8 cellular contexts compared by ENCODE assay signal in the genomic region with DNA sequence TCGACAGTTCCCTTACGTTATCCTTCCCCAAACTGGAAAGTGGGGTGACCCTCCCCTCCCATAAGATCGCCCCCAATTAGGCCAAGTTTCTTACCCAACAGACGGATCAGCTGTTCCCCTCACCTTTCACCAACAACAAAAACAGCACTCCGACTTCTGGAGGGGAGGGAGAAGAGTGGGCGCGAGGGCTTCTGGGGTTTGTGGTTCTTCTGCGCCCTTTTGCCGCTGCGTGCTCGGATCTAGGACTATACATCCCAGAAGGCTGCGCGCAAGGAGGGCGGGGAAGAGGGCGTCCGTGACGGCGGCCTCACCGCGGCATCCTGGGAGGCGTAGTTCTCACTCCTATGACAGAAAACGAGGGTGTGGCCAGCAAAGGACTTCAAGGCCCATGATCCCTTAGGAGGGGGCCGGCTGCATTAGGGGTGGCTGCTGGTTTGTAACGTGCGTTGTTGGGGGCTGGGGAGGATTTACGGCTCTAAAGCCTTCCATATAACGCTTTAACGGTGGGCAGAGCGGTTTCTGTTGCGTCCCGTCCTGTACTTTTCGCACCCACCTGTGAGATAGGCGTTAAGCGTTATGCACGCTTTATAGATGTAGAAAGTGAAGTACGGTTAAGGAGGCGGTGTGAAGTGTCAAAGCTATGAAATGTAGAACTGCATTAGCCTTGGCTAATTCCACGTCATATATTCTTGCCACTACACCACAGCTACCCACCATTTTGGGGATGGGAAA. TPM values are rescaled to one million over a fixed set of nuclear protein-coding genes. Genes with fewer than 3 reads are reported as not detected.
DNase-seq lines count a peak whose midpoint lies in the region; TF ChIP-seq lines count a peak whose summit lies in the region.

CALCOCO1 (minus strand) TSS at position 143 of the 732 bp plus-strand sequence. CDS start 2,210 bp downstream, outside the sequence.

- H3K27me3 Mint-ChIP-seq in activated naive CD4-positive, alpha-beta T cell treated with anti-CD3 and anti-CD28 coated beads for 36 hours (ENCODE audit: low read depth) = no peaks in the 10 kb centered on the region

- H3K9ac ChIP-seq in subcutaneous abdominal adipose tissue (ENCODE audit: low read length in 5 of 5) = peak within 1 kb of the TSS; percentile 95 to 99 (median 97)

- H3K36me3 ChIP-seq in neuron (ENCODE audit: insufficient read depth, low read length) (peaks cover 14% of the 10 kb centered on the region), subcutaneous abdominal adipose tissue (ENCODE audit: control insufficient read depth in 5 of 5, insufficient read depth in 5 of 5, low read length in 5 of 5) (peaks cover 7 to 30% (median 26%) of the 10 kb centered on the region in 5 donors)

- intact Hi-C loops in activated naive CD4-positive, alpha-beta T cell treated with anti-CD3 and anti-CD28 coated beads for 36 hours (cut with micrococcal nuclease) = loop anchor here (1.0 to 5.0 kb wide), 10 partner anchors 16 to 721 kb away; partner anchors contain the start of genes ATF7, ATP5MC2, COPZ1 and EIF4B

- no peak for TF ChIP-seq CTCF in HFF-Myc (IDR thresholded peaks at IDR 0.05; ENCODE audit: low read depth, low read length, missing control alignments)

- no peaks in the 10 kb centered on the region for H3K9me3 ChIP-seq in neuron (ENCODE audit: low read length)
- no peaks in the 10 kb centered on the region for H3K9me3 ChIP-seq in subcutaneous abdominal adipose tissue (ENCODE audit: control insufficient read depth in 5 of 5, low read length in 5 of 5)

- peak within 1 kb of the TSS; percentile 83 for H3K4me3 ChIP-seq in HFF-Myc (replicated peaks; ENCODE audit: low read depth, low read length)
- H3K4me3 ChIP-seq in neuron (ENCODE audit: low read length) = peak within 1 kb of the TSS; percentile 76
- peak within 1 kb of the TSS; percentile 93 to 99 (median 95) for H3K4me3 ChIP-seq in subcutaneous abdominal adipose tissue (ENCODE audit: low read depth in 1 of 5, low read length in 5 of 5)

- H3K4me1 ChIP-seq in neuron (ENCODE audit: insufficient read depth, low read length) (peaks cover 17% of the 10 kb centered on the region), subcutaneous abdominal adipose tissue (ENCODE audit: control insufficient read depth in 5 of 5, insufficient read depth in 5 of 5, low read length in 5 of 5) (peaks cover 4 to 42% (median 23%) of the 10 kb centered on the region in 5 donors)

- H3K27me3 ChIP-seq in neuron (ENCODE audit: insufficient read depth, low read length) (no peaks in the 10 kb centered on the region), subcutaneous abdominal adipose tissue (ENCODE audit: control insufficient read depth in 5 of 5, insufficient read depth in 4 of 5, low read length in 5 of 5) (no peaks in the 10 kb centered on the region)

- H2AFZ ChIP-seq in neuron (ENCODE audit: low read depth, low read length) = peak within 1 kb of the TSS; percentile 68

- CTCF ChIA-PET in activated naive CD4-positive, alpha-beta T cell treated with anti-CD3 and anti-CD28 coated beads for 36 hours (lab: Charles Lee) = interaction anchor here (1.4 to 13.6 kb wide), 3 partner anchors 18 to 52 kb away, joined by 4 to 231 read pairs (median 9); partner anchors contain the start of gene ATP5MC2

- no peaks in the 10 kb centered on the region for H3K9me3 Mint-ChIP-seq in activated naive CD4-positive, alpha-beta T cell treated with anti-CD3 and anti-CD28 coated beads for 36 hours

- DNase-seq in GM03348 (ENCODE audit: low spot score) = peak; percentile 99
- DNase-seq in HFF-Myc (ENCODE audit: extremely low read depth, low read depth) = peak; percentile 94
- DNase-seq in NAMALWA (ENCODE audit: low spot score) = peak; percentile 99
- DNase-seq in SK-N-DZ (ENCODE audit: low spot score) = peak; percentile 97
- DNase-seq in activated naive CD4-positive, alpha-beta T cell treated with anti-CD3 and anti-CD28 coated beads for 36 hours = peak; percentile 99
- peak; percentile 98 for DNase-seq in foreskin melanocyte

- H3K27ac Mint-ChIP-seq in activated naive CD4-positive, alpha-beta T cell treated with anti-CD3 and anti-CD28 coated beads for 36 hours = peak within 1 kb of the TSS; percentile 87

- peaks cover 16% of the 10 kb centered on the region for H3K4me1 Mint-ChIP-seq in activated naive CD4-positive, alpha-beta T cell treated with anti-CD3 and anti-CD28 coated beads for 36 hours (ENCODE audit: low read depth)

- no peaks in the 10 kb centered on the region for H3K36me3 Mint-ChIP-seq in activated naive CD4-positive, alpha-beta T cell treated with anti-CD3 and anti-CD28 coated beads for 36 hours (ENCODE audit: low read depth)

- H3K27ac ChIP-seq in subcutaneous abdominal adipose tissue (ENCODE audit: low read depth, low read length) = peak within 1 kb of the TSS; percentile 88

- H3K4me3 Mint-ChIP-seq in activated naive CD4-positive, alpha-beta T cell treated with anti-CD3 and anti-CD28 coated beads for 36 hours = peak within 1 kb of the TSS; percentile 92

RNA-seq across cellular contexts. Expression of gene CALCOCO1, which starts in this region (rescaled TPM):
- 51.8 and 62.2 TPM in 2 replicates for polyA plus RNA-seq in SK-N-DZ (2014; cell fraction: cytosol; rRNA removed)
- 236 and 252 TPM in 2 replicates for polyA plus RNA-seq in SK-N-DZ (2014; cell fraction: nucleus; rRNA removed)
- 1 to 10 TPM; 8.1 to 8.3 TPM for total RNA-seq in activated naive CD4-positive, alpha-beta T cell treated with anti-CD3 and anti-CD28 coated beads for 36 hours

Comparison
In these comparisons a context has a peak if more than half of its experiments do, and no peak if none do; other contexts are left out.
1. Peak in every context shown above with its lines: DNase-seq, H3K4me3 ChIP-seq and H3K27ac ChIP-seq.